27 cellular contexts compared by ENCODE assay signal in the genomic region with DNA sequence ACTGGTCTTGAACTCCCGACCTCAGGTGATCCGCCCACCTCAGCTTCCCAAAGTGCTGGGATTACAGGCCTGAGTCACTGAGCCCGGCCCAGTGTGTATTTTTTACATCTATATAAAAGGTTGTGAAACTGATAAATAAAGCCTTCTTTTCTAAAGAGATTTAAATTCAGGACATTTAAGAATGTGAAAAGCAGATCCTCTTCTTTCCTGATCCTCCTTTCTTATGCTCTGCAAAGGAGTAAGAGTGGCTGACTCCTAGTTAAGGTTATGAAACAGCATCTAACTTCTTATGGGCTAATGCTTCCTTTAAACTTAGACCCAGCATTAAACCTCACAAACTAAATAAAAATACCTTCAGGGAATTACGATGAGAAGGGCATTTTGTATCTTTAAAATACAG.
"Had no signal": no experiment of that assay in that cellular context is flagged by ENCODE, and none has a peak within 500 bp of the region (broad histone marks: within the 10 kb centered on the region; RNA-seq: fewer than 3 reads in every experiment).

No MANE protein-coding gene starts in this region.

- DNase-seq: activated CD4-positive, alpha-beta T cell treated with anti-CD3 and anti-CD28 coated beads for 4 hours; activated CD8-positive, alpha-beta memory T cell treated with anti-CD3 and anti-CD28 coated beads, Interleukin-2, amount 50 U/mL, for 4 hours; activated CD8-positive, alpha-beta T cell treated with anti-CD3 and anti-CD28 coated beads for 36 hours; activated effector memory CD4-positive, alpha-beta T cell treated with Interleukin-2 at 50 U/mL for 16 hours; activated naive CD4-positive, alpha-beta T cell treated with Interleukin-2 at 50 U/mL for 16 hours; activated naive CD8-positive, alpha-beta T cell treated with anti-CD3 and anti-CD28 coated beads, Interleukin-2, amount 50 U/mL, for 24 hours; amygdala; MG63; NCI-H1105; NCI-H1436; NCI-H1694 treated with DMSO at 0.1 percent for 48 hours; NCI-H2029 treated with DMSO at 0.1 percent for 48 hours; NCI-H345; NCI-H510A; NCI-H526 treated with DMSO at 0.1 percent for 48 hours; NCI-H82; RPMI8226; T-helper 1 cell; WERI-Rb-1 had no signal

- H3K4me3 ChIP-seq: MG63, SK-N-MC had no signal

- H3K9me3 Mint-ChIP-seq: activated naive CD8-positive, alpha-beta T cell treated with anti-CD3 and anti-CD28 coated beads, Interleukin-2, amount 50 U/mL, for 24 hours; central memory CD8-positive, alpha-beta T cell had no signal

- H3K27me3 Mint-ChIP-seq: activated CD8-positive, alpha-beta T cell treated with anti-CD3 and anti-CD28 coated beads for 36 hours; activated naive CD8-positive, alpha-beta T cell treated with anti-CD3 and anti-CD28 coated beads, Interleukin-2, amount 50 U/mL, for 24 hours; brain; central memory CD8-positive, alpha-beta T cell had no signal

- H3K36me3 Mint-ChIP-seq: brain had no signal

- H3K27me3 ChIP-seq: MG63 had no signal

- H3K9me3 ChIP-seq: MG63 had no signal

- H3K36me3 ChIP-seq: MG63, WERI-Rb-1 had no signal

- ATAC-seq: activated CD4-positive, CD25-positive, alpha-beta regulatory T cell treated with anti-CD3 and anti-CD28 coated beads, Interleukin-2, amount 50 U/mL, for 24 hours; activated CD8-positive, alpha-beta T cell treated with anti-CD3 and anti-CD28 coated beads for 36 hours; activated naive CD4-positive, alpha-beta T cell treated with anti-CD3 and anti-CD28 coated beads, Interleukin-2, amount 50 U/mL, for 72 hours; activated naive CD8-positive, alpha-beta T cell treated with anti-CD3 and anti-CD28 coated beads, Interleukin-2, amount 50 U/mL, for 24 hours; Panc1; Right ventricle myocardium inferior had no signal

- H3K4me3 Mint-ChIP-seq: activated CD8-positive, alpha-beta T cell treated with anti-CD3 and anti-CD28 coated beads for 36 hours; activated naive CD8-positive, alpha-beta T cell treated with anti-CD3 and anti-CD28 coated beads, Interleukin-2, amount 50 U/mL, for 24 hours; activated T-helper 1 cell treated with anti-CD3 and anti-CD28 coated beads, Interleukin-12 subunit alpha, Interleukin-12 subunit beta, Interleukin-2, Interleukin-4 antibody, amounts not matched to agents 30 ng/mL and 10 ng/mL and 1 ng/mL, durations not matched to agents 14 hours and 24 hours and 36 hours; brain; central memory CD8-positive, alpha-beta T cell had no signal

- H3K27ac Mint-ChIP-seq: activated CD8-positive, alpha-beta T cell treated with anti-CD3 and anti-CD28 coated beads for 36 hours; activated naive CD4-positive, alpha-beta T cell treated with anti-CD3 and anti-CD28 coated beads, Interleukin-2, amount 50 U/mL, for 72 hours; activated naive CD8-positive, alpha-beta T cell treated with anti-CD3 and anti-CD28 coated beads, Interleukin-2, amount 50 U/mL, for 24 hours; activated T-helper 1 cell treated with anti-CD3 and anti-CD28 coated beads, Interleukin-12 subunit alpha, Interleukin-12 subunit beta, Interleukin-2, Interleukin-4 antibody, amounts not matched to agents 30 ng/mL and 10 ng/mL and 1 ng/mL, durations not matched to agents 14 hours and 24 hours and 36 hours had no signal

- H3K27ac ChIP-seq: SK-N-MC, WERI-Rb-1 had no signal
